Comparison of ENCODE assay signal across 17 cellular contexts in genomic region chr5:107361945-107362344, GRCh38.
DNase-seq lines count a peak whose midpoint lies in the region; ATAC-seq, FAIRE-seq and TF ChIP-seq lines count a peak whose summit lies in the region.
"Had no signal": no experiment of that assay in that cellular context is flagged by ENCODE, and none has a peak within 500 bp of the region (broad histone marks: within the 10 kb centered on the region; RNA-seq: fewer than 3 reads in every experiment).

No MANE protein-coding gene starts in this region.

- no peaks in the 10 kb centered on the region for H3K9me3 ChIP-seq in sigmoid colon
- H3K9me3 ChIP-seq: Caco-2, esophagus muscularis mucosa, SK-N-SH had no signal

- TF ChIP-seq POLR2A in sigmoid colon (IDR thresholded peaks at IDR 0.05) = no peak

- peaks cover 0 to 8% (median 0%) of the 10 kb centered on the region in 4 donors for H3K4me1 ChIP-seq in sigmoid colon
- H3K4me1 ChIP-seq: Caco-2 had no signal

- no peak overlapping the region for H3K4me3 ChIP-seq in fibroblast of villous mesenchyme (ENCODE audit: low read depth, low read length)
- no peak overlapping the region for H3K4me3 ChIP-seq in sigmoid colon
- H3K4me3 ChIP-seq: cardiac muscle cell, esophagus muscularis mucosa had no signal

- H3K27me3 ChIP-seq in sigmoid colon = no peaks in the 10 kb centered on the region
- H3K27me3 ChIP-seq: cardiac muscle cell, esophagus muscularis mucosa had no signal

- H3K36me3 ChIP-seq in sigmoid colon = no peaks in the 10 kb centered on the region
- H3K36me3 ChIP-seq: cardiac muscle cell, esophagus muscularis mucosa had no signal

- intact Hi-C loops in sigmoid colon (cut with DNase I) = loop anchor here (5.0 kb wide), 1 partner anchor 310 kb away; the partner anchor contains the start of gene EFNA5

- WGBS in sigmoid colon, 2 donors = 74 to 86% methylated on average over 4 of the region's 4 CpGs

- no peak for DNase-seq in GM19239 (ENCODE audit: insufficient read length, low spot score)
- DNase-seq in SIG-M5 treated with dmso at 0.1 percent for 504 hours (lab: John Stamatoyannopoulos, UW; ENCODE audit: unreplicated experiment) = peak; percentile 93
- peak; percentile 90 for DNase-seq in fibroblast of villous mesenchyme (ENCODE audit: low read depth)
- DNase-seq in sigmoid colon = peak; percentile 77
- no peak for DNase-seq in NCI-H510A treated with DMSO at 0.1 percent for 48 hours (lab: John Stamatoyannopoulos, UW)
- no peak for DNase-seq in activated CD4-positive, alpha-beta T cell treated with anti-CD3 and anti-CD28 coated beads for 1 hour
- DNase-seq in DMS53 (lab: John Stamatoyannopoulos, UW) = no peak
- DNase-seq: activated CD4-positive, alpha-beta T cell treated with anti-CD3 and anti-CD28 coated beads for 36 hours; Caco-2; HFFc6; kidney; NCI-H446; SK-N-SH; stimulated activated naive CD4-positive, alpha-beta T cell treated with Interleukin-2 at 50 U/mL for 16 hours had no signal

- no peak for ATAC-seq in GM21423 (IDR thresholded peaks at IDR 0.05; ENCODE audit: unreplicated experiment)
- ATAC-seq: activated CD4-positive, alpha-beta T cell treated with anti-CD3 and anti-CD28 coated beads for 36 hours had no signal

- TF ChIP-seq CTCF in fibroblast of villous mesenchyme (IDR thresholded peaks at IDR 0.05; ENCODE audit: insufficient read depth, low read depth, low read length) (no peak), sigmoid colon (IDR thresholded peaks at IDR 0.05) (no peak)

- peak in 1 of 4 donors; percentile 39 for TF ChIP-seq EP300 in sigmoid colon (IDR thresholded peaks at IDR 0.05)

- FAIRE-seq in GM19239 (lab: Jason Lieb, UNC) = peak; percentile 11
- FAIRE-seq: kidney had no signal

- no peak overlapping the region for H3K27ac ChIP-seq in sigmoid colon
- H3K27ac ChIP-seq: cardiac muscle cell, esophagus muscularis mucosa had no signal

Comparison
In these comparisons a context has a peak if more than half of its experiments do, and no peak if none do; other contexts are left out.
1. DNase-seq: peak in SIG-M5 treated with dmso at 0.1 percent for 504 hours (single experiment), fibroblast of villous mesenchyme (single experiment) and sigmoid colon (single experiment); none in GM19239 (single experiment), NCI-H510A treated with DMSO at 0.1 percent for 48 hours (single experiment), activated CD4-positive, alpha-beta T cell treated with anti-CD3 and anti-CD28 coated beads for 1 hour (single experiment) and DMS53 (single experiment).